11 cellular contexts compared by ENCODE assay signal in the genomic region with DNA sequence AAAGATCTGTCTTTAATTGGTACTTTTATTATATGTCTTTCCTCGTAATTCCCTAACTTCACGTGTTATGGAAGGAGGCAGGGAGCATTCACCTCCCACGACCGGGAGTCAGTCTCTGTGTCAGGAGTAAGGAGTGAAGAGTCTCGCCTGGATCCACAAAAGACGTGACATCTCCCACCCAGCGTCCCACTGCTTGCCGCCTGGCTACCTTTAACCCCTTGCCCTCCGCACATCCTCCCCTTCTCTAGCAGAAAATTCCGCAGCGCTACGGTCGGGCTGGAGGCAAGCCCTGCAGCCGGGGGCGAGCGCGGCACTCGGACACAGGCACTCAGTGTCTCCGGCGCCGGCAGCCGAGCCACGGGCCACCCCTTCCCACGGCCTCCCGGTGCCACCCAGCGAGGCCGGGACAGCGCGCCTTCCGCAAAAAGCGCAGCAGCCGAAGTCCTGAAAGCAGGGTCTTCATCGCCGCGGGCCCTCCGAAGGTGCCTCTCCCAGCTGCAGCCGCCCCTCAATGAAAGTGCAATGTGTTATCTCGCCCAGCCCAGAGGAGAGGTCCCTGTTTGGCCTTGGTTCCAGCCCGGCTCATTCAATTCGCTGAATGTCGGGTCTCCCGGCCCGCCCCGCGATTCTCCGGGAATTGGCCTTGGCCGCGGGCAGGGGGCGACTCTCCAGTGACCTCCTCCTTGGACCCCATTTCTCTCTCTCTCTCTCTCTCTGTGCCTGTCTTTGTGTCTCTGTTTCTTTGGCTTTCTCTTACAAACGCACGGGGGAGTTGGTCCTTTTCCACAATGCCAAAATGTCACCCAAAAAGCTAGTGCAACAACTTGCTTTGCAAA. TPM values are rescaled to one million over a fixed set of nuclear protein-coding genes. Genes with fewer than 3 reads are reported as not detected.
A peak's percentile ranks its signal among the peaks of the same experiment; 100 is the strongest.
DNase-seq lines count a peak whose midpoint lies in the region; ATAC-seq and TF ChIP-seq lines count a peak whose summit lies in the region.
"Had no signal": no experiment of that assay in that cellular context is flagged by ENCODE, and none has a peak within 500 bp of the region (broad histone marks: within the 10 kb centered on the region; RNA-seq: fewer than 3 reads in every experiment).

No MANE protein-coding gene starts in this region.

- H2BK12ac ChIP-seq in mesenchymal stem cell (ENCODE audit: low read length in 2 of 2): no peak overlapping the region

- H4K91ac ChIP-seq in mesenchymal stem cell (ENCODE audit: low read length): no peak overlapping the region

- H3K18ac ChIP-seq in mesenchymal stem cell (ENCODE audit: low read depth in 1 of 2, low read length in 2 of 2): no peak overlapping the region

- peaks cover 10% of the 10 kb centered on the region for H3K9me3 Mint-ChIP-seq in activated naive CD8-positive, alpha-beta T cell treated with anti-CD3 and anti-CD28 coated beads, Interleukin-2, amount 10 ng/mL, durations not matched to agents 7 days and 5 days
- H3K9me3 Mint-ChIP-seq in activated naive CD8-positive, alpha-beta T cell treated with anti-CD3 and anti-CD28 coated beads, Interleukin-2, amount 50 U/mL, for 24 hours: peaks cover 6% of the 10 kb centered on the region
- H3K9me3 Mint-ChIP-seq in type B pancreatic cell (no peaks in the 10 kb centered on the region), CD14-positive monocyte (peaks cover 0 to 17% (median 14%) of the 10 kb centered on the region in 7 donors)
- H3K9me3 Mint-ChIP-seq: T-helper 1 cell treated with Interleukin-12 subunit alpha and Interleukin-12 subunit beta and Interleukin-4 antibody, amounts not matched to agents 30 μg/mL and 1 μg/mL, for 36 hours had no signal

- H3K9me3 ChIP-seq in mesenchymal stem cell (ENCODE audit: control insufficient read depth, low read length): no peaks in the 10 kb centered on the region

- H3K4me3 ChIP-seq in brain microvascular endothelial cell (ENCODE audit: low read depth, low read length) (peak overlapping the region; percentile 24), mesenchymal stem cell (ENCODE audit: insufficient read depth in 1 of 2, low read depth in 1 of 2, low read length in 2 of 2) (no peak overlapping the region)

- ATAC-seq in activated naive CD8-positive, alpha-beta T cell treated with anti-CD3 and anti-CD28 coated beads, Interleukin-2, amount 10 ng/mL, durations not matched to agents 7 days and 5 days (ENCODE audit: low read depth): no peak
- no peak for ATAC-seq in activated naive CD8-positive, alpha-beta T cell treated with anti-CD3 and anti-CD28 coated beads, Interleukin-2, amount 50 U/mL, for 24 hours
- ATAC-seq in GM18868 (IDR thresholded peaks at IDR 0.05; ENCODE audit: unreplicated experiment) (no peak), HG03025 (IDR thresholded peaks at IDR 0.05; ENCODE audit: low FRiP score, unreplicated experiment) (no peak)

- peak overlapping the region; percentile 34 for H3K4me2 ChIP-seq in mesenchymal stem cell (ENCODE audit: low read length, poor library complexity, severe bottlenecking)

- H2AFZ ChIP-seq in mesenchymal stem cell (ENCODE audit: low read depth, low read length): no peak overlapping the region

- in situ Hi-C loops in brain microvascular endothelial cell (cut with HindIII; ENCODE audit: low pct_ligation_motif_present, low sequenced_read_pairs): no loop called here

- H3K27me3 ChIP-seq in brain microvascular endothelial cell (replicated peaks): peaks cover 22% of the 10 kb centered on the region
- peaks cover 22 to 68% of the 10 kb centered on the region in 2 experiments for H3K27me3 ChIP-seq in mesenchymal stem cell (ENCODE audit: control insufficient read depth in 1 of 2, insufficient read depth in 1 of 2, low read length in 2 of 2)

- no peak overlapping the region for H2AK5ac ChIP-seq in mesenchymal stem cell (ENCODE audit: low read length, severe bottlenecking)

- H2BK120ac ChIP-seq in mesenchymal stem cell (ENCODE audit: low read depth, low read length): no peak overlapping the region

- H3K27ac ChIP-seq in brain microvascular endothelial cell: no peak overlapping the region
- H3K27ac ChIP-seq in mesenchymal stem cell (ENCODE audit: low read length, poor library complexity, severe bottlenecking): no peak overlapping the region

- peaks cover 4% of the 10 kb centered on the region for H3K36me3 Mint-ChIP-seq in activated naive CD8-positive, alpha-beta T cell treated with anti-CD3 and anti-CD28 coated beads, Interleukin-2, amount 10 ng/mL, durations not matched to agents 7 days and 5 days
- peaks cover 2% of the 10 kb centered on the region for H3K36me3 Mint-ChIP-seq in activated naive CD8-positive, alpha-beta T cell treated with anti-CD3 and anti-CD28 coated beads, Interleukin-2, amount 50 U/mL, for 24 hours (ENCODE audit: low read depth)
- H3K36me3 Mint-ChIP-seq in type B pancreatic cell (no peaks in the 10 kb centered on the region), CD14-positive monocyte (peaks cover 3 to 4% of the 10 kb centered on the region in 2 donors)
- H3K36me3 Mint-ChIP-seq: activated naive CD8-positive, alpha-beta T cell treated with anti-CD3 and anti-CD28 coated beads for 36 hours had no signal

- H3K4me1 ChIP-seq in mesenchymal stem cell (ENCODE audit: control insufficient read depth, insufficient read depth, low read depth, low read length): peaks cover 11% of the 10 kb centered on the region

- TF ChIP-seq CTCF in brain microvascular endothelial cell (IDR thresholded peaks at IDR 0.05; ENCODE audit: low read depth, low read length, missing control alignments) (no peak), type B pancreatic cell (conservative IDR thresholded peaks at IDR 0.05) (peak; percentile 32), CD14-positive monocyte (IDR thresholded peaks at IDR 0.05) (no peak)

- POLR2A ChIA-PET in activated naive CD8-positive, alpha-beta T cell treated with anti-CD3 and anti-CD28 coated beads, Interleukin-2, amount 10 ng/mL, durations not matched to agents 7 days and 5 days (lab: Charles Lee): no interaction called here

- H3K4me1 Mint-ChIP-seq in activated naive CD8-positive, alpha-beta T cell treated with anti-CD3 and anti-CD28 coated beads, Interleukin-2, amount 10 ng/mL, durations not matched to agents 7 days and 5 days: peaks cover 4% of the 10 kb centered on the region
- no peaks in the 10 kb centered on the region for H3K4me1 Mint-ChIP-seq in activated naive CD8-positive, alpha-beta T cell treated with anti-CD3 and anti-CD28 coated beads, Interleukin-2, amount 50 U/mL, for 24 hours
- H3K4me1 Mint-ChIP-seq in type B pancreatic cell (ENCODE audit: unreplicated experiment) (peaks cover 11% of the 10 kb centered on the region), CD14-positive monocyte (peaks cover 4% of the 10 kb centered on the region)
- H3K4me1 Mint-ChIP-seq: activated naive CD8-positive, alpha-beta T cell treated with anti-CD3 and anti-CD28 coated beads for 36 hours had no signal

- under 1% methylated on average over 49 of the region's 51 CpGs for WGBS in mesenchymal stem cell

- no peak overlapping the region for H2BK5ac ChIP-seq in mesenchymal stem cell (ENCODE audit: low read depth, low read length, poor library complexity, severe bottlenecking)

- no peak overlapping the region for H4K8ac ChIP-seq in mesenchymal stem cell (ENCODE audit: low read length)

- no peak overlapping the region for H3K4ac ChIP-seq in mesenchymal stem cell (ENCODE audit: low read depth in 1 of 2, low read length in 2 of 2)

- H3K27ac Mint-ChIP-seq in activated naive CD8-positive, alpha-beta T cell treated with anti-CD3 and anti-CD28 coated beads, Interleukin-2, amount 10 ng/mL, durations not matched to agents 7 days and 5 days: no peak overlapping the region
- no peak overlapping the region for H3K27ac Mint-ChIP-seq in activated naive CD8-positive, alpha-beta T cell treated with anti-CD3 and anti-CD28 coated beads, Interleukin-2, amount 50 U/mL, for 24 hours
- H3K27ac Mint-ChIP-seq in type B pancreatic cell (peak overlapping the region; percentile 2), CD14-positive monocyte (peak overlapping the region in 1 of 7 donors; percentile 60)
- H3K27ac Mint-ChIP-seq: activated naive CD8-positive, alpha-beta T cell treated with anti-CD3 and anti-CD28 coated beads for 36 hours; T-helper 1 cell treated with Interleukin-12 subunit alpha and Interleukin-12 subunit beta and Interleukin-4 antibody, amounts not matched to agents 30 μg/mL and 1 μg/mL, for 36 hours had no signal

- no peak overlapping the region for H3K9ac ChIP-seq in mesenchymal stem cell (ENCODE audit: low read length)

- peak overlapping the region in 1 of 2 experiments; percentile 59 for H3K23ac ChIP-seq in mesenchymal stem cell (ENCODE audit: low read length in 2 of 2)

- no peak overlapping the region for H3K4me3 Mint-ChIP-seq in activated naive CD8-positive, alpha-beta T cell treated with anti-CD3 and anti-CD28 coated beads, Interleukin-2, amount 10 ng/mL, durations not matched to agents 7 days and 5 days
- no peak overlapping the region for H3K4me3 Mint-ChIP-seq in activated naive CD8-positive, alpha-beta T cell treated with anti-CD3 and anti-CD28 coated beads, Interleukin-2, amount 50 U/mL, for 24 hours
- H3K4me3 Mint-ChIP-seq in type B pancreatic cell: peak overlapping the region; percentile 88
- H3K4me3 Mint-ChIP-seq in CD14-positive monocyte: peak overlapping the region in 1 of 2 donors; percentile 80
- H3K4me3 Mint-ChIP-seq: activated naive CD8-positive, alpha-beta T cell treated with anti-CD3 and anti-CD28 coated beads for 36 hours; T-helper 1 cell treated with Interleukin-12 subunit alpha and Interleukin-12 subunit beta and Interleukin-4 antibody, amounts not matched to agents 30 μg/mL and 1 μg/mL, for 36 hours had no signal

- no peaks in the 10 kb centered on the region for H3K79me1 ChIP-seq in mesenchymal stem cell (replicated peaks; ENCODE audit: low read length, poor library complexity, severe bottlenecking)

- no peak overlapping the region for H3K14ac ChIP-seq in mesenchymal stem cell (ENCODE audit: low read length in 2 of 2)

- peak; percentile 21 for DNase-seq in activated naive CD8-positive, alpha-beta T cell treated with anti-CD3 and anti-CD28 coated beads, Interleukin-2, amount 10 ng/mL, durations not matched to agents 7 days and 5 days
- no peak for DNase-seq in activated naive CD8-positive, alpha-beta T cell treated with anti-CD3 and anti-CD28 coated beads, Interleukin-2, amount 50 U/mL, for 24 hours
- DNase-seq in brain microvascular endothelial cell (no peak), mesenchymal stem cell (no peak), type B pancreatic cell (ENCODE audit: extremely low spot score, unreplicated experiment) (peak; percentile 67), CD14-positive monocyte (ENCODE audit: low spot score) (no peak)
- DNase-seq: activated naive CD8-positive, alpha-beta T cell treated with anti-CD3 and anti-CD28 coated beads for 36 hours; NCI-H1105 had no signal

- peaks cover 32% of the 10 kb centered on the region for H3K27me3 Mint-ChIP-seq in activated naive CD8-positive, alpha-beta T cell treated with anti-CD3 and anti-CD28 coated beads, Interleukin-2, amount 10 ng/mL, durations not matched to agents 7 days and 5 days
- H3K27me3 Mint-ChIP-seq in activated naive CD8-positive, alpha-beta T cell treated with anti-CD3 and anti-CD28 coated beads, Interleukin-2, amount 50 U/mL, for 24 hours: peaks cover 27% of the 10 kb centered on the region
- peaks cover 71% of the 10 kb centered on the region for H3K27me3 Mint-ChIP-seq in type B pancreatic cell
- H3K27me3 Mint-ChIP-seq in CD14-positive monocyte (ENCODE audit: low read depth in 3 of 3): peaks cover 32 to 39% (median 34%) of the 10 kb centered on the region in 3 donors

- H3K36me3 ChIP-seq in brain microvascular endothelial cell (replicated peaks): no peaks in the 10 kb centered on the region
- no peaks in the 10 kb centered on the region for H3K36me3 ChIP-seq in mesenchymal stem cell (ENCODE audit: control insufficient read depth in 1 of 2, insufficient read depth in 2 of 2, low read depth in 1 of 2, low read length in 2 of 2)

- intact Hi-C loops in CD14-positive monocyte (cut with micrococcal nuclease): no loop called here

- H2BK15ac ChIP-seq in mesenchymal stem cell (ENCODE audit: low read depth, poor library complexity, severe bottlenecking): no peak overlapping the region

RNA-seq across cellular contexts. Expression of gene DLGAP1, which starts 1.2 kb away (rescaled TPM):
- not detected for total RNA-seq in activated naive CD8-positive, alpha-beta T cell treated with anti-CD3 and anti-CD28 coated beads, Interleukin-2, amount 10 ng/mL, durations not matched to agents 7 days and 5 days
- 0.03 TPM for polyA plus RNA-seq in mesenchymal stem cell (2013, experiment 1 of 2)
- polyA plus RNA-seq in mesenchymal stem cell (2013, experiment 2 of 2): not detected
- 2.6 and 3.7 TPM in 2 replicates for total RNA-seq in type B pancreatic cell (ENCODE audit: low replicate concordance)
- under 1 TPM; 0.09 to 0.42 TPM for polyA plus RNA-seq in CD14-positive monocyte
- total RNA-seq: activated naive CD8-positive, alpha-beta T cell treated with anti-CD3 and anti-CD28 coated beads for 36 hours had no signal

Comparison
In these comparisons a context has a peak if more than half of its experiments do, and no peak if none do; other contexts are left out.
1. DNase-seq: peak in activated naive CD8-positive, alpha-beta T cell treated with anti-CD3 and anti-CD28 coated beads, Interleukin-2, amount 10 ng/mL, durations not matched to agents 7 days and 5 days (single experiment) and type B pancreatic cell (single experiment); none in activated naive CD8-positive, alpha-beta T cell treated with anti-CD3 and anti-CD28 coated beads, Interleukin-2, amount 50 U/mL, for 24 hours (single experiment), brain microvascular endothelial cell (single experiment), mesenchymal stem cell (single experiment) and CD14-positive monocyte (single experiment).